Comparison of ENCODE assay signal across 31 cellular contexts in genomic region chr2:65587779-65588178, GRCh38.
"Had no signal": no experiment of that assay in that cellular context is flagged by ENCODE, and none has a peak within 500 bp of the region (broad histone marks: within the 10 kb centered on the region; RNA-seq: fewer than 3 reads in every experiment).

No MANE protein-coding gene starts in this region.

- ATAC-seq: natural killer cell; psoas muscle; right cardiac atrium; sciatic nerve; stimulated activated memory B cell treated with anti-CD40 and anti-IgM and Interleukin-4, amounts not matched to agents 10 μg/mL and 1 μg/mL and 100 μg/mL, for 72 hours; stimulated activated naive CD8-positive, alpha-beta T cell treated with anti-CD3 and anti-CD28 coated beads, Interleukin-15, amount 100 ng/mL, for 72 hours; stimulated activated naive CD8-positive, alpha-beta T cell treated with anti-CD3 and anti-CD28 coated beads, Interleukin-15, Interleukin-2, amounts not matched to agents 100 U/mL and 50 U/mL, for 24 hours had no signal

- H3K79me2 ChIP-seq: parathyroid adenoma had no signal

- FAIRE-seq: urothelium cell line had no signal

- H3K27me3 ChIP-seq: neural progenitor cell, ovary, spleen, suprapubic skin, testis, tibial artery, transverse colon, upper lobe of left lung, vagina had no signal

- H3K27ac Mint-ChIP-seq: natural killer cell; nephron; neural progenitor cell; progenitor cell of endocrine pancreas; stimulated activated memory B cell treated with anti-CD40 and anti-IgM and Interleukin-4, amounts not matched to agents 10 μg/mL and 1 μg/mL and 100 μg/mL, for 72 hours; stimulated activated naive CD8-positive, alpha-beta T cell treated with anti-CD3 and anti-CD28 coated beads, Interleukin-15, amount 100 ng/mL, for 72 hours had no signal

- DNase-seq: natural killer cell; occipital lobe; ovary; posterior cingulate gyrus; psoas muscle; right cardiac atrium; spleen; stimulated activated CD4-positive, alpha-beta T cell treated with anti-CD3 and anti-CD28 coated beads, Interleukin-12 subunit alpha, Interleukin-12 subunit beta, amount 100 ng/mL, for 4 hours; stimulated activated CD4-positive, alpha-beta T cell treated with anti-CD3 and anti-CD28 coated beads, Interleukin-1b, Interleukin-23, amount 100 ng/mL, for 48 hours; stimulated activated CD4-positive, alpha-beta T cell treated with anti-CD3 and anti-CD28 coated beads, Interleukin-4, amount 100 ng/mL, for 1 hour; stimulated activated CD4-positive, alpha-beta T cell treated with anti-CD3 and anti-CD28 coated beads, Interleukin-4, amount 100 ng/mL, for 4 hours; stimulated activated CD8-positive, alpha-beta memory T cell treated with anti-CD3 and anti-CD28 coated beads, Interleukin-4, amount 100 ng/mL, for 48 hours; stimulated activated naive CD4-positive, alpha-beta T cell; stimulated activated naive CD8-positive, alpha-beta T cell treated with anti-CD3 and anti-CD28 coated beads, Interleukin-15, amount 100 ng/mL, for 72 hours; stimulated activated naive CD8-positive, alpha-beta T cell treated with anti-CD3 and anti-CD28 coated beads, Interleukin-15, Interleukin-2, amounts not matched to agents 100 U/mL and 50 U/mL, for 24 hours; substantia nigra; testis; tibial artery; transverse colon; upper lobe of left lung had no signal

- H3K36me3 Mint-ChIP-seq: natural killer cell; neural progenitor cell; stimulated activated memory B cell treated with anti-CD40 and anti-IgM and Interleukin-4, amounts not matched to agents 10 μg/mL and 1 μg/mL and 100 μg/mL, for 72 hours had no signal

- H3K9ac ChIP-seq: neural progenitor cell, parathyroid adenoma had no signal

- H3K4me3 Mint-ChIP-seq: natural killer cell; nephron; neural progenitor cell; stimulated activated memory B cell treated with anti-CD40 and anti-IgM and Interleukin-4, amounts not matched to agents 10 μg/mL and 1 μg/mL and 100 μg/mL, for 72 hours; stimulated activated naive CD8-positive, alpha-beta T cell treated with anti-CD3 and anti-CD28 coated beads, Interleukin-15, amount 100 ng/mL, for 72 hours had no signal

- H3K27ac ChIP-seq: neural progenitor cell, ovary, parathyroid adenoma, psoas muscle, skin epidermis, spleen, suprapubic skin, testis, tibial artery, transverse colon, upper lobe of left lung, vagina had no signal

- H3K4me1 Mint-ChIP-seq: natural killer cell; nephron; neural progenitor cell; stimulated activated memory B cell treated with anti-CD40 and anti-IgM and Interleukin-4, amounts not matched to agents 10 μg/mL and 1 μg/mL and 100 μg/mL, for 72 hours; stimulated activated naive CD8-positive, alpha-beta T cell treated with anti-CD3 and anti-CD28 coated beads, Interleukin-15, amount 100 ng/mL, for 72 hours had no signal

- H2AFZ ChIP-seq: neural progenitor cell, parathyroid adenoma had no signal

- H3K4me3 ChIP-seq: neural progenitor cell, ovary, psoas muscle, skin epidermis, smooth muscle cell, spleen, suprapubic skin, testis, tibial artery, transverse colon, upper lobe of left lung, vagina had no signal

- H3K4me1 ChIP-seq: neural progenitor cell, parathyroid adenoma, psoas muscle, spleen, suprapubic skin, testis, tibial artery, transverse colon, upper lobe of left lung, vagina had no signal

- H3K9me3 Mint-ChIP-seq: neural progenitor cell; stimulated activated naive CD8-positive, alpha-beta T cell treated with anti-CD3 and anti-CD28 coated beads, Interleukin-15, amount 100 ng/mL, for 72 hours had no signal

- H3K4me2 ChIP-seq: neural progenitor cell, smooth muscle cell had no signal

- H3K36me3 ChIP-seq: neural progenitor cell, ovary, spleen, suprapubic skin, tibial artery, transverse colon, upper lobe of left lung, vagina had no signal

- H3K9me3 ChIP-seq: ovary, psoas muscle, spleen, suprapubic skin, testis, tibial artery, transverse colon, upper lobe of left lung, vagina had no signal

- H3K27me3 Mint-ChIP-seq: stimulated activated memory B cell treated with anti-CD40 and anti-IgM and Interleukin-4, amounts not matched to agents 10 μg/mL and 1 μg/mL and 100 μg/mL, for 72 hours had no signal
